ENCODE assay signal across 8 cellular contexts in the genomic region with DNA sequence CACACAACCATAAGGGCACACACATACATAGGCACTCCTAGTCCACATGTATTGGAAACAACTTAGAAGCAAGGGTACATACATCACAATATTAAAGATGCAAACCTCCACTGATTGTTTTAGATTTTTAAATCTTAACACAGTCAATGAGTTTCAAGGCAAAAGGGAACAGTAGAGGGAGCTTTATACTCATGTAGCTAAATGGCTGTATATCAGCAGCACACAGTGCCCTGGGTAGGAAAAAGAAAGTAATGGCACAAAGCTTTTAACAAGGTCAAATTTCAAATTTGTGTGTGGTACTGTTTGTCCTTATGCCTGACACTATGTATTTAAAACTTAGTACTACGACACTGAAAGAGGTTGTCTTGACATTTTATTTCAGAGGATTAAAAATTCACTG.
DNase-seq lines count a peak whose midpoint lies in the region; ATAC-seq, FAIRE-seq and TF ChIP-seq lines count a peak whose summit lies in the region.

No MANE protein-coding gene starts in this region.

- no TSS peak for BruUV-seq in K562 (replicated peaks; lab: Mats Ljungman, UMichigan)

- TF ChIP-seq CTCF in K562 (IDR thresholded peaks at IDR 0.05 in 2 of 3, conservative IDR thresholded peaks at IDR 0.05 in 1 of 3; ENCODE audit: insufficient read depth in 2 of 3, low read depth in 1 of 3, low read length in 3 of 3), result peak in 2 of 3 experiments; percentile 28 to 59; a peak in 2 of 6 replicates
- TF ChIP-seq CTCF in transverse colon (IDR thresholded peaks at IDR 0.05), result peak; percentile 33 to 55 (median 39)

- H3K36me3 Mint-ChIP-seq in activated CD8-positive, alpha-beta memory T cell treated with anti-CD3 and anti-CD28 coated beads, Interleukin-2, amount 10 ng/mL, durations not matched to agents 7 days and 5 days, result peaks cover 23% of the 10 kb centered on the region

- H3K4me2 ChIP-seq in K562 (ENCODE audit: insufficient read depth, low read length), result no peak overlapping the region

- no peaks in the 10 kb centered on the region for H3K27me3 ChIP-seq in K562 (ENCODE audit: control insufficient read depth in 2 of 2, insufficient read depth in 2 of 2, low read length in 2 of 2)
- H3K27me3 ChIP-seq in transverse colon, result no peaks in the 10 kb centered on the region

- TF ChIP-seq POLR2A in K562 (conservative IDR thresholded peaks at IDR 0.05) (no peak), transverse colon (IDR thresholded peaks at IDR 0.05) (no peak)

- no peaks in the 10 kb centered on the region; the same call in 2 of the 3 replicates for H3K79me2 ChIP-seq in K562 (ENCODE audit: control insufficient read depth, insufficient read depth, low read length)

- CTCF ChIA-PET in activated CD8-positive, alpha-beta memory T cell treated with anti-CD3 and anti-CD28 coated beads, Interleukin-2, amount 10 ng/mL, durations not matched to agents 7 days and 5 days (lab: Charles Lee), result interaction anchor here (0.6 to 1.6 kb wide), 5 partner anchors 16 to 693 kb away, joined by 3 to 5 read pairs (median 4); no protein-coding TSS in a partner anchor
- CTCF ChIA-PET in K562 (lab: Yijun Ruan, JAX; ENCODE audit: low intra/inter-chr PET ratio), result interaction anchor here (0.9 to 1.4 kb wide), 3 partner anchors 220 to 682 kb away, joined by 3 to 10 read pairs (median 4); no protein-coding TSS in a partner anchor

- peak; percentile 91 for ATAC-seq in activated CD8-positive, alpha-beta memory T cell treated with anti-CD3 and anti-CD28 coated beads, Interleukin-2, amount 10 ng/mL, durations not matched to agents 7 days and 5 days
- peak; percentile 71; the same call in 2 of the 3 replicates for ATAC-seq in K562

- peaks cover 10% of the 10 kb centered on the region for H3K4me1 Mint-ChIP-seq in activated CD8-positive, alpha-beta memory T cell treated with anti-CD3 and anti-CD28 coated beads, Interleukin-2, amount 10 ng/mL, durations not matched to agents 7 days and 5 days

- no peak for FAIRE-seq in K562 (lab: Jason Lieb, UNC)

- H3K4me1 ChIP-seq in K562 (replicated peaks in 1 of 2; ENCODE audit: control insufficient read depth in 2 of 2, insufficient read depth in 2 of 2, low read length in 2 of 2) (no peaks in the 10 kb centered on the region), transverse colon (peaks cover 0 to 2% (median 0%) of the 10 kb centered on the region in 4 donors)

- no peak overlapping the region for H3K4me3 ChIP-seq in K562
- H3K4me3 ChIP-seq in transverse colon, result no peak overlapping the region

- intact Hi-C loops in K562 (cut with micrococcal nuclease) (loop anchor here (5.0 kb wide), 1 partner anchor 222 kb away; no protein-coding TSS in a partner anchor), transverse colon (cut with DNase I; ENCODE audit: low total_unique reads) (loop anchor here (10.0 kb wide), 2 partner anchors 209 to 589 kb away; no protein-coding TSS in a partner anchor)

- peak; percentile 36 to 70 for TF ChIP-seq RAD21 in K562 (CRISPR knock-in tag; conservative IDR thresholded peaks at IDR 0.05 in 1 of 2, IDR thresholded peaks at IDR 0.05 in 1 of 2)

- H3K9me3 Mint-ChIP-seq in activated CD8-positive, alpha-beta memory T cell treated with anti-CD3 and anti-CD28 coated beads, Interleukin-2, amount 10 ng/mL, durations not matched to agents 7 days and 5 days (ENCODE audit: low read depth), result no peaks in the 10 kb centered on the region

- POLR2A ChIA-PET in K562 (lab: Yijun Ruan, JAX), result no interaction called here

- H3K9ac ChIP-seq in K562 (ENCODE audit: insufficient read depth in 1 of 2, low read depth in 2 of 2, low read length in 2 of 2), result no peak overlapping the region

- H3K9me3 ChIP-seq in K562 (replicated peaks; ENCODE audit: control insufficient read depth, insufficient read depth, low read depth, low read length) (no peaks in the 10 kb centered on the region), transverse colon (no peaks in the 10 kb centered on the region)

- no peak overlapping the region for H2AFZ ChIP-seq in K562 (ENCODE audit: low read depth, low read length)

- WGBS in K562 (ENCODE audit: insufficient coverage, low coverage, missing lambda C conversion rate), result 94% methylated on average over 1 of the region's 1 CpG
- 30 to 36% methylated on average over 1 of the region's 1 CpG for WGBS in transverse colon (ENCODE audit: low coverage in 1 of 2), 2 donors

- TF ChIP-seq EP300 in K562 (IDR thresholded peaks at IDR 0.05; ENCODE audit: low read length) (no peak), transverse colon (IDR thresholded peaks at IDR 0.05; ENCODE audit: low read depth) (no peak)

- no peaks in the 10 kb centered on the region for H4K20me1 ChIP-seq in K562 (replicated peaks; ENCODE audit: control insufficient read depth, insufficient read depth, low read length)

- H3K27me3 Mint-ChIP-seq in activated CD8-positive, alpha-beta memory T cell treated with anti-CD3 and anti-CD28 coated beads, Interleukin-2, amount 10 ng/mL, durations not matched to agents 7 days and 5 days, result no peaks in the 10 kb centered on the region

- peaks cover 83% of the 10 kb centered on the region for H3K36me3 ChIP-seq in K562 (ENCODE audit: control insufficient read depth, insufficient read depth, low read length)
- H3K36me3 ChIP-seq in transverse colon, result peaks cover 0 to 30% (median 6%) of the 10 kb centered on the region in 4 donors

- no peak overlapping the region for H3K4me3 Mint-ChIP-seq in activated CD8-positive, alpha-beta memory T cell treated with anti-CD3 and anti-CD28 coated beads, Interleukin-2, amount 10 ng/mL, durations not matched to agents 7 days and 5 days

- in situ Hi-C loops in K562 (cut with MboI) (no loop called here), transverse colon (cut with MboI; ENCODE audit: low pct_ligation_motif_present in 1 of 4, low pct_unique_long_range_greater_than_20kb in 1 of 4, low sequenced_read_pairs in 3 of 4) (loop anchor here in 3 of 4 donors (25.0 kb wide), 2 partner anchors 222 to 597 kb away; no protein-coding TSS in a partner anchor)

- H3K27ac ChIP-seq in K562 (ENCODE audit: extremely low read depth, low read depth, low read length) (no peak overlapping the region), transverse colon (no peak overlapping the region)

- H3K27ac Mint-ChIP-seq in activated CD8-positive, alpha-beta memory T cell treated with anti-CD3 and anti-CD28 coated beads, Interleukin-2, amount 10 ng/mL, durations not matched to agents 7 days and 5 days, result no peak overlapping the region

- DNase-seq in activated CD8-positive, alpha-beta memory T cell treated with anti-CD3 and anti-CD28 coated beads, Interleukin-2, amount 10 ng/mL, durations not matched to agents 7 days and 5 days, result no peak
- DNase-seq in activated CD8-positive, alpha-beta memory T cell treated with anti-CD3 and anti-CD28 coated beads for 24 hours, result no peak
- DNase-seq in NCI-H2107 (lab: John Stamatoyannopoulos, UW) (peak; percentile 40), K562 (ENCODE audit: extremely low read depth in 1 of 4, low spot score in 3 of 4) (peak in 2 of 4 experiments; percentile 13 to 18), kidney glomerular epithelial cell (lab: John Stamatoyannopoulos, UW) (peak; percentile 35), transverse colon (no peak), NOMO-1 treated with dmso at 0.1 percent for 144 hours (lab: John Stamatoyannopoulos, UW; ENCODE audit: unreplicated experiment) (no peak)
- no peak for DNase-seq in stimulated activated CD4-positive, alpha-beta T cell treated with anti-CD3 and anti-CD28 coated beads, Interleukin-1b, Interleukin-23, amount 100 ng/mL, for 48 hours

- no peaks in the 10 kb centered on the region for H3K9me1 ChIP-seq in K562 (ENCODE audit: control insufficient read depth, insufficient read depth, low read length)

TF ChIP-seq in K562, 482 proteins besides CTCF, POLR2A, EP300 and RAD21:
- no peak for TF ChIP-seq KLF1 (tag; IDR thresholded peaks at IDR 0.05)
- TF ChIP-seq, protein P1, sequence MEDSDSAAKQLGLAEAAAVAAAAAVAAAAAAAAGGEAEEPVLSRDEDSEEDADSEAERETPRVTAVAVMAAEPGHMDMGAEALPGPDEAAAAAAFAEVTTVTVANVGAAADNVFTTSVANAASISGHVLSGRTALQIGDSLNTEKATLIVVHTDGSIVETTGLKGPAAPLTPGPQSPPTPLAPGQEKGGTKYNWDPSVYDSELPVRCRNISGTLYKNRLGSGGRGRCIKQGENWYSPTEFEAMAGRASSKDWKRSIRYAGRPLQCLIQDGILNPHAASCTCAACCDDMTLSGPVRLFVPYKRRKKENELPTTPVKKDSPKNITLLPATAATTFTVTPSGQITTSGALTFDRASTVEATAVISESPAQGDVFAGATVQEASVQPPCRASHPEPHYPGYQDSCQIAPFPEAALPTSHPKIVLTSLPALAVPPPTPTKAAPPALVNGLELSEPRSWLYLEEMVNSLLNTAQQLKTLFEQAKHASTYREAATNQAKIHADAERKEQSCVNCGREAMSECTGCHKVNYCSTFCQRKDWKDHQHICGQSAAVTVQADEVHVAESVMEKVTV (CRISPR knock-in tag; IDR thresholded peaks at IDR 0.05), result 0 out of 2 replicates have a peak, but pooled peaks have one; percentile 17

Comparison
In these comparisons a context has a peak if more than half of its experiments do, and no peak if none do; other contexts are left out.
1. DNase-seq: peak in NCI-H2107 (single experiment) and kidney glomerular epithelial cell (single experiment); none in activated CD8-positive, alpha-beta memory T cell treated with anti-CD3 and anti-CD28 coated beads, Interleukin-2, amount 10 ng/mL, durations not matched to agents 7 days and 5 days (single experiment), activated CD8-positive, alpha-beta memory T cell treated with anti-CD3 and anti-CD28 coated beads for 24 hours (single experiment), transverse colon (single experiment), stimulated activated CD4-positive, alpha-beta T cell treated with anti-CD3 and anti-CD28 coated beads, Interleukin-1b, Interleukin-23, amount 100 ng/mL, for 48 hours (single experiment) and NOMO-1 treated with dmso at 0.1 percent for 144 hours (single experiment).